Comparison of ENCODE assay signal across 30 cellular contexts in the genomic region with DNA sequence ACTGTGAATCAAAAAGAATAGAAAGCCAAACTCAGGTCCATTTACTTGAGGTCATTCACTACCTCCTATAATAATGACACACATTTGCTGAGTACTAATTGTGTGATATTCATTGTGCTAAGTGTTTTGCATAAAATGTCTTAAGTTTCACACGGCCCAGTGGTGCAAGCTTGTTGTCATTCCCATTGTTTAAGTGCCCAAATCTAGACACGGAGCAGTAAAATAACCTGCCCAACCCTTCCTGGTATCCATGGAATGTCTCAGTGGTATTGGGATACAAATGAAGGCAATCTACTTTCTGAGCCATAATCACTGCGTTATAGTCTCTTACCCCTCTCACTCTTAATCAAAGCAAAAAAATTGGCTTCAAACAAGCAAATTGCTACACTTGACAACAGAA.
"Had no signal": no experiment of that assay in that cellular context is flagged by ENCODE, and none has a peak within 500 bp of the region (broad histone marks: within the 10 kb centered on the region; RNA-seq: fewer than 3 reads in every experiment).

No MANE protein-coding gene starts in this region.

- H3K27ac ChIP-seq: ascending aorta, foreskin keratinocyte, heart left ventricle, pancreas, right lobe of liver, skin epidermis, thoracic aorta, WERI-Rb-1 had no signal

- H3K4me1 ChIP-seq: ascending aorta, foreskin keratinocyte, heart left ventricle, pancreas, right lobe of liver had no signal

- H3K36me3 ChIP-seq: ascending aorta, heart left ventricle, pancreas, right lobe of liver, thoracic aorta, WERI-Rb-1 had no signal

- FAIRE-seq: pancreas, TTC549 had no signal

- H3K27me3 ChIP-seq: ascending aorta, foreskin keratinocyte, heart left ventricle, pancreas, right lobe of liver had no signal

- DNase-seq: activated CD4-positive, alpha-beta memory T cell treated with anti-CD3 and anti-CD28 coated beads, Interleukin-2, amount 10 ng/mL, durations not matched to agents 7 days and 5 days; activated CD4-positive, alpha-beta T cell treated with anti-CD3 and anti-CD28 coated beads, Interleukin-2, amount 10 ng/mL, durations not matched to agents 24 days and 14 days; activated CD4-positive, CD25-positive, alpha-beta regulatory T cell treated with anti-CD3 and anti-CD28 coated beads, Interleukin-2, amount 50 U/mL, for 72 hours; activated CD8-positive, alpha-beta memory T cell treated with anti-CD3 and anti-CD28 coated beads, Interleukin-2, amount 50 U/mL, for 48 hours; activated gamma-delta T cell; activated naive CD4-positive, alpha-beta T cell treated with anti-CD3 and anti-CD28 coated beads, Interleukin-2, amount 10 ng/mL, durations not matched to agents 7 days and 5 days; activated naive CD8-positive, alpha-beta T cell treated with anti-CD3 and anti-CD28 coated beads, Interleukin-2, amount 10 ng/mL, durations not matched to agents 7 days and 5 days; activated T-cell treated with anti-CD3 and anti-CD28 coated beads, Interleukin-2, amount 50 U/mL, for 24 hours; caudate nucleus; endodermal cell; foreskin keratinocyte; heart left ventricle; hypothalamus; left cardiac atrium; left ventricle myocardium superior; naive B cell; nephron progenitor cell; pancreas; right lobe of liver; stimulated activated CD4-positive, alpha-beta T cell treated with anti-CD3 and anti-CD28 coated beads, Interleukin-12 subunit alpha, Interleukin-12 subunit beta, amount 100 ng/mL, for 4 hours; stimulated activated CD4-positive, alpha-beta T cell treated with anti-CD3 and anti-CD28 coated beads, Interleukin-4, amount 100 ng/mL, for 24 hours; SW 1271; T-helper 9 cell; WERI-Rb-1 had no signal

- H3K4me3 ChIP-seq: ascending aorta, heart left ventricle, pancreas, right lobe of liver, skin epidermis, thoracic aorta had no signal

- ATAC-seq: esophagus mucosa; foreskin keratinocyte; heart left ventricle; left cardiac atrium; left ventricle myocardium superior; pancreas; right lobe of liver; stimulated activated effector memory CD8-positive, alpha-beta T cell treated with anti-CD3 and anti-CD28 coated beads, Interleukin-12 subunit alpha, Interleukin-12 subunit beta, amount 100 ng/mL, for 72 hours had no signal

- H3K9me3 ChIP-seq: ascending aorta, heart left ventricle, pancreas, right lobe of liver, thoracic aorta had no signal
